ENCODE assay signal across 1 cellular context in the genomic region with DNA sequence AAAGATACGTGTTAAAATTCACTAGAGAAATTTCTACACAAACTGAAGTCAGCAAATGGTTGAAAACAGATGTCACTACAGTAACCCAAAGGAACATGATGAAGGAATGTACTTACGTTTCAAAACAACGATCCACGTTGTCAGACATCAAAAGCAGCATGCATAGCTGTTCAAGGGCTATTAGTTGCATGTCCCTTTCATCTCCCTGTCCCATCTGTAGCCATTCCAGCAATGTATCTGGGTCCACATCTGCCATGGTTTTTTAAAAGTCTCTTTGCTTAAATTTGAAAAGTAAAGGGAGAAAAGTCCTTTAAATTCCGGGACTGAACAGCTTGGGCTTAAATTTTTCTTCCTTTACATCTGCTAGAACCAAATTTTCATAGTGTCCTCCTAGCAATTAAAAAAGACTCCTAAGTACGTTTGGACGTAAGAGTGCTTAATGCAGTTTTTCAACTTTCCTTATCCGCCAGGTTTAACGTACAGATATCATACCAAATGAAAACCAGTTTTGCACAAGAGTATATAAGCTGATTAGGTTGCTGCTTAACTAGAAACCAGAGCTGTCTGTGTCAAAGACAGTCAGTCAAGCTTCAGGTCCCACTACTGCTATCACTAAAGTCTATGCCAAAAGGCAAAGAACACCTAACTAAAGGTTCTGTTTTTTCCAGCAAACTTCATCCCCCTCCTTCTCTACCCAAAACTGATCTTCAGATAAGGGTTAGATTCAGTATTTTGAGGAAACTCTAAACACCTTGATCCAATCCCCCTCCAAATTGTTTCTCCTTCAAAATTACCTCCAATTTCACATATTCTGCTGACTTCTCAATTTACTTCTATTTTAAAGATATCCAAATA.
TF ChIP-seq lines count a peak whose summit lies in the region.

No MANE protein-coding gene starts in this region.

TF ChIP-seq in HepG2, 621 proteins besides CTCF, POLR2A, EP300 and RAD21 (continued from another document and continues in another):
- TF ChIP-seq ZNF12 (CRISPR knock-in tag; IDR thresholded peaks at IDR 0.05): peak; percentile 86
- no peak for TF ChIP-seq ZNF296 (CRISPR knock-in tag; conservative IDR thresholded peaks at IDR 0.05)
- peak; percentile 43; the same call in 1 of the 2 replicates for TF ChIP-seq SIN3B (IDR thresholded peaks at IDR 0.05; ENCODE audit: low read length)
- peak; percentile 97 for TF ChIP-seq MIXL1 (CRISPR knock-in tag; IDR thresholded peaks at IDR 0.05)
- no peak for TF ChIP-seq SCMH1 (CRISPR knock-in tag; IDR thresholded peaks at IDR 0.05; ENCODE audit: borderline replicate concordance)
- no peak for TF ChIP-seq LCORL (IDR thresholded peaks at IDR 0.05)
- peak; percentile 91 for TF ChIP-seq LCORL (CRISPR knock-in tag; IDR thresholded peaks at IDR 0.05)
- peak; percentile 73 for TF ChIP-seq THAP11 (CRISPR knock-in tag; IDR thresholded peaks at IDR 0.05)
- TF ChIP-seq MYNN (CRISPR knock-in tag; IDR thresholded peaks at IDR 0.05; ENCODE audit: low read depth): 0 out of 2 replicates have a peak, but pooled peaks have one; percentile 74
- peak; percentile 67 for TF ChIP-seq ZFP1 (CRISPR knock-in tag; IDR thresholded peaks at IDR 0.05)
- peak; percentile 97 for TF ChIP-seq HOMEZ (CRISPR knock-in tag; IDR thresholded peaks at IDR 0.05; ENCODE audit: low read depth)
- TF ChIP-seq YY1 (IDR thresholded peaks at IDR 0.05; ENCODE audit: insufficient read depth, insufficient replicate concordance, low read depth, low read length): peak; percentile 47
- TF ChIP-seq MTA3 (CRISPR knock-in tag; IDR thresholded peaks at IDR 0.05): no peak
- TF ChIP-seq, protein P1, sequence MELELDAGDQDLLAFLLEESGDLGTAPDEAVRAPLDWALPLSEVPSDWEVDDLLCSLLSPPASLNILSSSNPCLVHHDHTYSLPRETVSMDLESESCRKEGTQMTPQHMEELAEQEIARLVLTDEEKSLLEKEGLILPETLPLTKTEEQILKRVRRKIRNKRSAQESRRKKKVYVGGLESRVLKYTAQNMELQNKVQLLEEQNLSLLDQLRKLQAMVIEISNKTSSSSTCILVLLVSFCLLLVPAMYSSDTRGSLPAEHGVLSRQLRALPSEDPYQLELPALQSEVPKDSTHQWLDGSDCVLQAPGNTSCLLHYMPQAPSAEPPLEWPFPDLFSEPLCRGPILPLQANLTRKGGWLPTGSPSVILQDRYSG (CRISPR knock-in tag; IDR thresholded peaks at IDR 0.05): no peak
- TF ChIP-seq KIAA2018 (CRISPR knock-in tag; IDR thresholded peaks at IDR 0.05; ENCODE audit: borderline replicate concordance): 0 out of 2 replicates have a peak, but pooled peaks have one; percentile 55
- no peak for TF ChIP-seq BRCA1 (CRISPR knock-in tag; IDR thresholded peaks at IDR 0.05)
- peak; percentile 100 for TF ChIP-seq SIN3A (IDR thresholded peaks at IDR 0.05; ENCODE audit: borderline replicate concordance, low read depth, low read length)
- TF ChIP-seq PBX3 (CRISPR knock-in tag; IDR thresholded peaks at IDR 0.05; ENCODE audit: borderline replicate concordance): no peak
- TF ChIP-seq CBX5 (CRISPR knock-in tag; IDR thresholded peaks at IDR 0.05; ENCODE audit: borderline replicate concordance): peak; percentile 75; the same call in 1 of the 2 replicates
- TF ChIP-seq ASH2L (IDR thresholded peaks at IDR 0.05; ENCODE audit: insufficient read length, low read depth, low read length): peak; percentile 38
- TF ChIP-seq GMEB1 (CRISPR knock-in tag; IDR thresholded peaks at IDR 0.05; ENCODE audit: borderline replicate concordance): peak; percentile 53; the same call in 1 of the 2 replicates
- TF ChIP-seq REST (IDR thresholded peaks at IDR 0.05; ENCODE audit: borderline replicate concordance in 1 of 2, low read depth in 1 of 2, low read length in 2 of 2): no peak; a peak in 1 of 4 replicates
- no peak for TF ChIP-seq SRSF9 (IDR thresholded peaks at IDR 0.05; ENCODE audit: borderline replicate concordance, insufficient read depth, low read depth, low read length, poor library complexity, severe bottlenecking)
- TF ChIP-seq PATZ1 (CRISPR knock-in tag; IDR thresholded peaks at IDR 0.05): peak; percentile 72
- no peak; the same call in 1 of the 2 replicates for TF ChIP-seq NR0B2 (CRISPR knock-in tag; IDR thresholded peaks at IDR 0.05)
- TF ChIP-seq KLF16 (CRISPR knock-in tag; IDR thresholded peaks at IDR 0.05): peak in 1 of 2 experiments; percentile 94; a peak in 2 of 4 replicates
- TF ChIP-seq ZSCAN22 (CRISPR knock-in tag; IDR thresholded peaks at IDR 0.05): no peak
